28 cellular contexts compared by ENCODE assay signal in the genomic region with DNA sequence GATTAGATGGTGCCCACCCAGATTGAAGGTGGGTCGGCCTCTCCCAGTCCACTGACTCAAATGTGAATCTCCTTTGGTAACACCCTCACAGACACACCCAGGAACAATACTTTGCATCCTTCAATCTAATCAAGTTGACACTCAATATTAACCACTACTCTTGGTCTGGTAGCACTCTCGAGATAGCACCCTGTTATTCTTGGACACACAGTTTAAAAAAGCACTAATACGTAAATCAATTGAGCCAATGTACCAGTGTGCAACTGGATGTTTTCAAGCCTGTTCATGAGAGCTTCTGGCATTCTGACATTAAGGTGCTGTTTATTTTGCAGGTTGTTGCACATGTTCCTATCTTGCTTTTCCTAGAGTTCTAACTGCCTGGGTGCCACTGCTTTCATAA.
"Had no signal": no experiment of that assay in that cellular context is flagged by ENCODE, and none has a peak within 500 bp of the region (broad histone marks: within the 10 kb centered on the region; RNA-seq: fewer than 3 reads in every experiment).

No MANE protein-coding gene starts in this region.

- H3K4me3 ChIP-seq: stomach, suprapubic skin, testis, thoracic aorta, thyroid gland, tibial artery, tibial nerve, transverse colon, upper lobe of left lung, upper lobe of right lung, uterus, vagina had no signal

- H3K4me3 Mint-ChIP-seq: stimulated activated effector memory CD8-positive, alpha-beta T cell treated with anti-CD3 and anti-CD28 coated beads, Interleukin-12 subunit alpha, Interleukin-12 subunit beta, amount 100 ng/mL, for 72 hours; stimulated activated memory B cell treated with anti-CD40 and anti-IgM and Interleukin-4, amounts not matched to agents 10 μg/mL and 1 μg/mL and 100 μg/mL, for 72 hours; stimulated activated naive B cell treated with anti-CD40 and anti-IgM and Interleukin-4, amounts not matched to agents 10 μg/mL and 1 μg/mL and 100 μg/mL, for 72 hours; stimulated activated naive CD8-positive, alpha-beta T cell treated with anti-CD3 and anti-CD28 coated beads, Interleukin-15, amount 100 ng/mL, for 72 hours; stimulated activated naive CD8-positive, alpha-beta T cell treated with anti-CD3 and anti-CD28 coated beads, Interleukin-15, Interleukin-2, amounts not matched to agents 100 ng/mL and 50 ng/mL, for 24 hours; type B pancreatic cell had no signal

- H3K27ac Mint-ChIP-seq: stimulated activated effector memory CD8-positive, alpha-beta T cell treated with anti-CD3 and anti-CD28 coated beads, Interleukin-12 subunit alpha, Interleukin-12 subunit beta, amount 100 ng/mL, for 72 hours; stimulated activated naive CD8-positive, alpha-beta T cell treated with anti-CD3 and anti-CD28 coated beads, Interleukin-15, amount 100 ng/mL, for 72 hours; stimulated activated naive CD8-positive, alpha-beta T cell treated with anti-CD3 and anti-CD28 coated beads, Interleukin-15, Interleukin-2, amounts not matched to agents 100 ng/mL and 50 ng/mL, for 24 hours; type B pancreatic cell had no signal

- H3K4me1 Mint-ChIP-seq: stimulated activated effector memory CD8-positive, alpha-beta T cell treated with anti-CD3 and anti-CD28 coated beads, Interleukin-12 subunit alpha, Interleukin-12 subunit beta, amount 100 ng/mL, for 72 hours had no signal

- H3K9me3 ChIP-seq: stomach, suprapubic skin, testis, thoracic aorta, thyroid gland, tibial artery, tibial nerve, transverse colon, upper lobe of left lung, upper lobe of right lung, uterus, vagina had no signal

- H3K4me1 ChIP-seq: suprapubic skin, testis, tibial artery, tibial nerve, uterus, vagina had no signal

- H3K9me3 Mint-ChIP-seq: stimulated activated effector memory CD8-positive, alpha-beta T cell treated with anti-CD3 and anti-CD28 coated beads, Interleukin-12 subunit alpha, Interleukin-12 subunit beta, amount 100 ng/mL, for 72 hours; stimulated activated naive CD8-positive, alpha-beta T cell treated with anti-CD3 and anti-CD28 coated beads, Interleukin-15, amount 100 ng/mL, for 72 hours; type B pancreatic cell had no signal

- H3K36me3 ChIP-seq: stomach, suprapubic skin, thoracic aorta, thyroid gland, tibial artery, tibial nerve, transverse colon, upper lobe of left lung, upper lobe of right lung, uterus, vagina had no signal

- H3K27me3 ChIP-seq: stomach, suprapubic skin, testis, thyroid gland, tibial artery, tibial nerve, transverse colon, upper lobe of left lung, upper lobe of right lung, uterus, vagina had no signal

- DNase-seq: stimulated activated CD4-positive, alpha-beta T cell treated with anti-CD3 and anti-CD28 coated beads, Interleukin-2, amount 100 ng/mL, for 48 hours; stimulated activated CD4-positive, alpha-beta T cell treated with anti-CD3 and anti-CD28 coated beads, Interleukin-4, amount 100 ng/mL, for 1 hour; stimulated activated CD4-positive, alpha-beta T cell treated with anti-CD3 and anti-CD28 coated beads, Interleukin-4, amount 100 ng/mL, for 24 hours; stimulated activated CD4-positive, alpha-beta T cell treated with anti-CD3 and anti-CD28 coated beads, Interleukin-4, amount 100 ng/mL, for 4 hours; stimulated activated CD8-positive, alpha-beta memory T cell treated with anti-CD3 and anti-CD28 coated beads, Interleukin-4, amount 100 ng/mL, for 48 hours; stimulated activated naive B cell treated with anti-CD40 and anti-IgM and Interleukin-4, amounts not matched to agents 10 μg/mL and 1 μg/mL and 100 μg/mL, for 72 hours; stimulated activated naive CD4-positive, alpha-beta T cell; stimulated activated naive CD4-positive, alpha-beta T cell treated with Interleukin-2 at 50 U/mL for 16 hours; stimulated activated naive CD8-positive, alpha-beta T cell treated with anti-CD3 and anti-CD28 coated beads, Interleukin-15, amount 100 ng/mL, for 72 hours; stimulated activated naive CD8-positive, alpha-beta T cell treated with anti-CD3 and anti-CD28 coated beads, Interleukin-15, Interleukin-2, amounts not matched to agents 100 U/mL and 50 U/mL, for 24 hours; stomach; substantia nigra; testis; thyroid gland; tibial artery; transverse colon; trophoblast cell; upper lobe of left lung; upper lobe of right lung; uterus had no signal

- H3K27ac ChIP-seq: stomach, suprapubic skin, testis, thoracic aorta, thyroid gland, tibial artery, tibial nerve, transverse colon, upper lobe of left lung, upper lobe of right lung, uterus, vagina had no signal

- H3K27me3 Mint-ChIP-seq: stimulated activated memory B cell treated with anti-CD40 and anti-IgM and Interleukin-4, amounts not matched to agents 10 μg/mL and 1 μg/mL and 100 μg/mL, for 72 hours; stimulated activated naive B cell treated with anti-CD40 and anti-IgM and Interleukin-4, amounts not matched to agents 10 μg/mL and 1 μg/mL and 100 μg/mL, for 72 hours; stimulated activated naive CD8-positive, alpha-beta T cell treated with anti-CD3 and anti-CD28 coated beads, Interleukin-15, amount 100 ng/mL, for 72 hours; stimulated activated naive CD8-positive, alpha-beta T cell treated with anti-CD3 and anti-CD28 coated beads, Interleukin-15, Interleukin-2, amounts not matched to agents 100 ng/mL and 50 ng/mL, for 24 hours; type B pancreatic cell had no signal

- ATAC-seq: stimulated activated effector memory CD8-positive, alpha-beta T cell treated with anti-CD3 and anti-CD28 coated beads, Interleukin-12 subunit alpha, Interleukin-12 subunit beta, amount 100 ng/mL, for 72 hours; stimulated activated memory B cell treated with anti-CD40 and anti-IgM and Interleukin-4, amounts not matched to agents 10 μg/mL and 1 μg/mL and 100 μg/mL, for 72 hours; stimulated activated naive CD8-positive, alpha-beta T cell treated with anti-CD3 and anti-CD28 coated beads, Interleukin-15, Interleukin-2, amounts not matched to agents 100 U/mL and 50 U/mL, for 24 hours; upper lobe of right lung had no signal

- H3K36me3 Mint-ChIP-seq: stimulated activated effector memory CD8-positive, alpha-beta T cell treated with anti-CD3 and anti-CD28 coated beads, Interleukin-12 subunit alpha, Interleukin-12 subunit beta, amount 100 ng/mL, for 72 hours; type B pancreatic cell had no signal
